ENCODE assay signal across 9 cellular contexts in genomic region chrX:75211976-75212375, GRCh38.
"Had no signal": no experiment of that assay in that cellular context is flagged by ENCODE, and none has a peak within 500 bp of the region (broad histone marks: within the 10 kb centered on the region; RNA-seq: fewer than 3 reads in every experiment).

No MANE protein-coding gene starts in this region.

- ATAC-seq: HepG2 had no signal

- DNase-seq: IMR-90, Karpas-422, KBM-7, KG1 had no signal

- H3K27ac Mint-ChIP-seq: IgD-negative memory B cell had no signal

- H3K9me3 Mint-ChIP-seq: IgD-negative memory B cell had no signal

- H3K4me2 ChIP-seq: KMS-11 had no signal

- H3K27ac ChIP-seq: HL-60, KMS-11 had no signal

- FAIRE-seq: HepG2, HTR-8/SVneo had no signal

- H3K9ac ChIP-seq: KMS-11 had no signal

- H3K4me1 Mint-ChIP-seq: IgD-negative memory B cell had no signal

- H3K36me3 Mint-ChIP-seq: IgD-negative memory B cell had no signal

- H3K27me3 Mint-ChIP-seq: IgD-negative memory B cell had no signal
